8 cellular contexts compared by ENCODE assay signal in genomic region chr10:119341236-119342016, GRCh38.
DNase-seq lines count a peak whose midpoint lies in the region; ATAC-seq, FAIRE-seq and TF ChIP-seq lines count a peak whose summit lies in the region.

No MANE protein-coding gene starts in this region.

- intact Hi-C loops in PC-9 (cut with micrococcal nuclease; ENCODE audit: unreplicated experiment): no loop called here
- intact Hi-C loops in pancreas (cut with DNase I): no loop called here

- peak; percentile 47 for ATAC-seq in GM19463 (IDR thresholded peaks at IDR 0.05; ENCODE audit: unreplicated experiment)
- no peak for ATAC-seq in GM21619 (IDR thresholded peaks at IDR 0.05; ENCODE audit: unreplicated experiment)
- ATAC-seq in pancreas: no peak

- no peak overlapping the region for H3K4me2 ChIP-seq in PC-9

- POLR2A ChIA-PET in PC-9 (lab: Charles Lee; ENCODE audit: unreplicated experiment): no interaction called here

- peak overlapping the region; percentile 56 for H3K27ac ChIP-seq in rectal smooth muscle tissue (ENCODE audit: low read depth, low read length)
- H3K27ac ChIP-seq in PC-9: no peak overlapping the region
- H3K27ac ChIP-seq in pancreas: no peak overlapping the region

- H2AFZ ChIP-seq in PC-9: no peak overlapping the region

- H3K27me3 ChIP-seq in rectal smooth muscle tissue (ENCODE audit: control insufficient read depth, insufficient read depth, low read length) (no peaks in the 10 kb centered on the region), PC-9 (ENCODE audit: insufficient read depth, low read depth) (no peaks in the 10 kb centered on the region), pancreas (no peaks in the 10 kb centered on the region)

- H3K4me3 ChIP-seq in epithelial cell of esophagus (ENCODE audit: low read length): no peak overlapping the region
- H3K4me3 ChIP-seq in rectal smooth muscle tissue (ENCODE audit: low read length): no peak overlapping the region
- H3K4me3 ChIP-seq in PC-9: no peak overlapping the region
- H3K4me3 ChIP-seq in pancreas: no peak overlapping the region

- no peak overlapping the region for H3K9ac ChIP-seq in rectal smooth muscle tissue (ENCODE audit: low read length)

- CTCF ChIA-PET in PC-9 (lab: Charles Lee): no interaction called here

- FAIRE-seq in pancreas (lab: Jason Lieb, UNC): no peak

- H3K79me2 ChIP-seq in PC-9 (ENCODE audit: low read depth): no peaks in the 10 kb centered on the region

- peak; percentile 34 to 37 for DNase-seq in activated CD4-positive, alpha-beta T cell treated with anti-CD3 and anti-CD28 coated beads, Interleukin-2, amount 50 U/mL, for 4 hours
- DNase-seq in epithelial cell of esophagus (ENCODE audit: low read depth): peak; percentile 63
- no peak for DNase-seq in NCI-H2107 (lab: John Stamatoyannopoulos, UW)
- DNase-seq in PC-9: no peak
- DNase-seq in pancreas: no peak

- no peaks in the 10 kb centered on the region for H3K9me2 ChIP-seq in PC-9 (ENCODE audit: insufficient read depth)

- TF ChIP-seq CTCF in epithelial cell of esophagus (IDR thresholded peaks at IDR 0.05; ENCODE audit: insufficient read depth, low read depth, low read length, missing control alignments) (no peak), PC-9 (conservative IDR thresholded peaks at IDR 0.05) (no peak), pancreas (IDR thresholded peaks at IDR 0.05) (no peak)

- no peaks in the 10 kb centered on the region for H3K36me3 ChIP-seq in rectal smooth muscle tissue (ENCODE audit: control insufficient read depth, insufficient read depth, low read length)
- no peaks in the 10 kb centered on the region for H3K36me3 ChIP-seq in PC-9 (ENCODE audit: low read depth)
- H3K36me3 ChIP-seq in pancreas: no peaks in the 10 kb centered on the region

- BruUV-seq in PC-9 (replicated peaks; lab: Mats Ljungman, UMichigan): no TSS peak

- H3K4me1 ChIP-seq in rectal smooth muscle tissue (ENCODE audit: control insufficient read depth, insufficient read depth, low read length): peaks cover 29% of the 10 kb centered on the region
- peaks cover 5% of the 10 kb centered on the region; the same call in 1 of the 2 replicates for H3K4me1 ChIP-seq in PC-9 (replicated peaks; ENCODE audit: insufficient read depth)
- H3K4me1 ChIP-seq in pancreas: no peaks in the 10 kb centered on the region

- no peaks in the 10 kb centered on the region for H3F3A ChIP-seq in PC-9 (ENCODE audit: insufficient read depth, low read depth)

- 89 to 92% methylated on average over 11 of the region's 11 CpGs for WGBS in pancreas, 2 donors

- no peaks in the 10 kb centered on the region for H4K20me1 ChIP-seq in PC-9 (ENCODE audit: insufficient read depth)

- H3K9me3 ChIP-seq in PC-9 (ENCODE audit: insufficient read depth, low read depth) (no peaks in the 10 kb centered on the region), pancreas (no peaks in the 10 kb centered on the region)

Comparison
In these comparisons a context has a peak if more than half of its experiments do, and no peak if none do; other contexts are left out.
1. DNase-seq: peak in activated CD4-positive, alpha-beta T cell treated with anti-CD3 and anti-CD28 coated beads, Interleukin-2, amount 50 U/mL, for 4 hours (2 of 2) and epithelial cell of esophagus (single experiment); none in NCI-H2107 (single experiment), PC-9 (0 of 2) and pancreas (0 of 6).